In genomic region chr12:22935501-22935900, GRCh38 we compare ENCODE assay signal across 13 cellular contexts.
DNase-seq lines count a peak whose midpoint lies in the region; ATAC-seq, FAIRE-seq and TF ChIP-seq lines count a peak whose summit lies in the region.
"Had no signal": no experiment of that assay in that cellular context is flagged by ENCODE, and none has a peak within 500 bp of the region (broad histone marks: within the 10 kb centered on the region; RNA-seq: fewer than 3 reads in every experiment).

No MANE protein-coding gene starts in this region.

- no peaks in the 10 kb centered on the region for H3F3A ChIP-seq in smooth muscle cell (ENCODE audit: low read depth)

- H3K9ac ChIP-seq in H1 (replicated peaks in 1 of 4; ENCODE audit: extremely low read depth in 1 of 4, low read depth in 3 of 4, low read length in 3 of 4): no peak overlapping the region
- no peak overlapping the region for H3K9ac ChIP-seq in smooth muscle cell (ENCODE audit: low read depth)

- no peak overlapping the region for H3K4ac ChIP-seq in H1 (replicated peaks; ENCODE audit: insufficient read length, low read depth, low read length)

- H3K18ac ChIP-seq in H1 (ENCODE audit: extremely low read depth, low read length): no peak overlapping the region

- H3K23ac ChIP-seq in H1 (ENCODE audit: insufficient read length): no peak overlapping the region

- no peak overlapping the region for H4K5ac ChIP-seq in H1 (ENCODE audit: insufficient read length, low read depth, low read length)

- no peak overlapping the region for H2BK20ac ChIP-seq in H1 (ENCODE audit: low read length)

- H3K9me3 ChIP-seq in SJSA1 (replicated peaks) (no peaks in the 10 kb centered on the region), H1 (ENCODE audit: insufficient read depth in 2 of 2, low read depth in 1 of 2, low read length in 1 of 2) (no peaks in the 10 kb centered on the region), smooth muscle cell (replicated peaks; ENCODE audit: low read depth) (no peaks in the 10 kb centered on the region)
- H3K9me3 ChIP-seq: sigmoid colon had no signal

- no peaks in the 10 kb centered on the region for H3K36me3 ChIP-seq in SJSA1
- H3K36me3 ChIP-seq in H1 (ENCODE audit: control insufficient read depth in 2 of 4, insufficient read depth in 4 of 4, low read length in 3 of 4): no peaks in the 10 kb centered on the region
- no peaks in the 10 kb centered on the region for H3K36me3 ChIP-seq in smooth muscle cell (ENCODE audit: low read depth)
- H3K36me3 ChIP-seq: sigmoid colon had no signal

- peak overlapping the region; percentile 17 for H3K4me3 ChIP-seq in SJSA1
- H3K4me3 ChIP-seq in H1 (ENCODE audit: extremely low read depth in 1 of 4, insufficient read depth in 2 of 4, low read depth in 3 of 4, low read length in 4 of 4): no peak overlapping the region
- H3K4me3 ChIP-seq in smooth muscle cell: peak overlapping the region; percentile 15
- H3K4me3 ChIP-seq: sigmoid colon had no signal

- H3K14ac ChIP-seq in H1 (ENCODE audit: insufficient read length): no peak overlapping the region

- no peak overlapping the region for H2AFZ ChIP-seq in H1 (ENCODE audit: low read length)
- no peak overlapping the region for H2AFZ ChIP-seq in smooth muscle cell (ENCODE audit: low read depth)

- no peak overlapping the region for H3K56ac ChIP-seq in H1 (replicated peaks; ENCODE audit: insufficient read length, low read depth, low read length)

- H2AK5ac ChIP-seq in H1 (ENCODE audit: low read depth, low read length): no peak overlapping the region

- TF ChIP-seq EP300 in H1 (IDR thresholded peaks at IDR 0.05; ENCODE audit: borderline replicate concordance in 1 of 2, low read depth in 2 of 2, low read length in 2 of 2): no peak

- no peaks in the 10 kb centered on the region for H3K4me1 ChIP-seq in SJSA1 (replicated peaks)
- H3K4me1 ChIP-seq in H1 (replicated peaks in 1 of 4; ENCODE audit: control insufficient read depth in 3 of 4, insufficient read depth in 4 of 4, low read length in 3 of 4): peaks cover 0 to 6% (median 2%) of the 10 kb centered on the region in 4 experiments; a peak in 2 of 7 replicates
- H3K4me1 ChIP-seq in smooth muscle cell (ENCODE audit: low read depth): no peaks in the 10 kb centered on the region
- H3K4me1 ChIP-seq: sigmoid colon had no signal

- H3K27me3 ChIP-seq in SJSA1 (replicated peaks) (no peaks in the 10 kb centered on the region; the same call in 1 of the 2 replicates), H1 (replicated peaks in 1 of 4; ENCODE audit: control insufficient read depth in 3 of 4, extremely low read depth in 1 of 4, insufficient read depth in 3 of 4, low read length in 3 of 4) (no peaks in the 10 kb centered on the region), smooth muscle cell (ENCODE audit: low read depth) (no peaks in the 10 kb centered on the region)
- H3K27me3 ChIP-seq: sigmoid colon had no signal

- no peaks in the 10 kb centered on the region for H3K79me1 ChIP-seq in H1 (ENCODE audit: low read depth, low read length)

- FAIRE-seq in H1 (lab: Jason Lieb, UNC): no peak

- TF ChIP-seq CTCF in H1 (IDR thresholded peaks at IDR 0.05; ENCODE audit: control extremely low read depth in 1 of 3, insufficient read depth in 1 of 3, low read depth in 1 of 3, low read length in 3 of 3): no peak
- no peak for TF ChIP-seq CTCF in smooth muscle cell (IDR thresholded peaks at IDR 0.05; ENCODE audit: borderline replicate concordance, insufficient read depth, poor library complexity, severe bottlenecking)

- H3K4me2 ChIP-seq in H1 (ENCODE audit: insufficient read depth in 1 of 2, low read depth in 2 of 2, low read length in 2 of 2): no peak overlapping the region
- peak overlapping the region; percentile 62 for H3K4me2 ChIP-seq in smooth muscle cell

- H3K79me2 ChIP-seq in H1 (ENCODE audit: control insufficient read depth in 1 of 2, insufficient read depth in 2 of 2, low read length in 2 of 2) (no peaks in the 10 kb centered on the region), smooth muscle cell (ENCODE audit: low read depth) (no peaks in the 10 kb centered on the region)

- no peak for ATAC-seq in GM21515 (IDR thresholded peaks at IDR 0.05; ENCODE audit: unreplicated experiment)

- DNase-seq in HEK293T (ENCODE audit: extremely low spot score): peak; percentile 14
- no peak for DNase-seq in SJSA1 (ENCODE audit: low read depth in 1 of 2, low spot score in 2 of 2)
- DNase-seq in H1 (ENCODE audit: low read depth in 1 of 2, low spot score in 2 of 2): no peak
- no peak for DNase-seq in smooth muscle cell (lab: John Stamatoyannopoulos, UW; ENCODE audit: unreplicated experiment)
- no peak for DNase-seq in T-helper 9 cell
- no peak for DNase-seq in D341Med (ENCODE audit: low spot score)
- DNase-seq: activated T-cell treated with anti-CD3 and anti-CD28 coated beads, Interleukin-2, amount 50 U/mL, for 1 hour; CD4-positive, alpha-beta T cell; NCI-H1105; SHP77; sigmoid colon; stimulated activated CD4-positive, alpha-beta T cell treated with anti-CD3 and anti-CD28 coated beads, Interleukin-2, amount 100 ng/mL, for 48 hours had no signal

- no peak overlapping the region for H2BK5ac ChIP-seq in H1 (ENCODE audit: low read depth, low read length)

- CTCF ChIA-PET in HEK293T (lab: Yijun Ruan, JAX): interaction anchor here (1.4 kb wide), 1 partner anchor 13 kb away, joined by 3 read pairs; no protein-coding TSS in a partner anchor
- CTCF ChIA-PET in H1 (lab: Charles Lee; ENCODE audit: partially characterized antibody): interaction anchor here (1.0 to 1.4 kb wide), 3 partner anchors 16 to 58 kb away, joined by 3 to 4 read pairs (median 3); no protein-coding TSS in a partner anchor

- H3K27ac ChIP-seq in SJSA1: no peak overlapping the region
- H3K27ac ChIP-seq in H1 (ENCODE audit: low read depth, low read length): no peak overlapping the region
- no peak overlapping the region for H3K27ac ChIP-seq in smooth muscle cell (ENCODE audit: low read depth)
- H3K27ac ChIP-seq: sigmoid colon had no signal

- no peak for TF ChIP-seq RAD21 in H1 (IDR thresholded peaks at IDR 0.05 in 1 of 2, conservative IDR thresholded peaks at IDR 0.05 in 1 of 2; ENCODE audit: low read depth in 2 of 2, low read length in 2 of 2)

- no peak overlapping the region for H2BK120ac ChIP-seq in H1 (replicated peaks; ENCODE audit: low read depth, low read length)

- H4K8ac ChIP-seq in H1 (ENCODE audit: extremely low read depth, insufficient read depth, low read length): no peak overlapping the region

- POLR2A ChIA-PET in HEK293T (lab: Yijun Ruan, JAX) (no interaction called here), H1 (lab: Charles Lee; ENCODE audit: partially characterized antibody) (no interaction called here)

- no peak overlapping the region for H2BK15ac ChIP-seq in H1 (ENCODE audit: low read length)

- no peak for TF ChIP-seq POLR2A in H1 (IDR thresholded peaks at IDR 0.05; ENCODE audit: control extremely low read depth in 1 of 2, low read depth in 2 of 2, low read length in 2 of 2)

- peak overlapping the region; percentile 47 for H4K91ac ChIP-seq in H1 (replicated peaks; ENCODE audit: insufficient read length, low read length)

- H4K20me1 ChIP-seq in H1 (replicated peaks in 1 of 2; ENCODE audit: control insufficient read depth in 1 of 2, insufficient read depth in 2 of 2, low read length in 2 of 2) (no peaks in the 10 kb centered on the region), smooth muscle cell (ENCODE audit: low read depth) (no peaks in the 10 kb centered on the region)

- no peak overlapping the region for H2BK12ac ChIP-seq in H1 (ENCODE audit: low read depth, low read length)

- WGBS in H1 (ENCODE audit: extremely low coverage in 1 of 2, insufficient coverage in 1 of 2, insufficient read length in 1 of 2, insufficient replicate concordance in 2 of 2, low coverage in 1 of 2, low lambda C conversion rate in 2 of 2, missing lambda C conversion rate in 1 of 2), 2 experiments: 75% methylated on average over 4 of the region's 7 CpGs; no CpG with 5 or more reads in 1 of the 2 experiments
- 68% methylated on average over 7 of the region's 7 CpGs for WGBS in smooth muscle cell (ENCODE audit: low lambda C conversion rate)

- H3K23me2 ChIP-seq in H1 (ENCODE audit: low read depth, low read length): no peaks in the 10 kb centered on the region

TF ChIP-seq in HEK293T, 16 proteins besides CTCF, POLR2A, EP300 and RAD21:
- no peak for TF ChIP-seq FOXM1 (IDR thresholded peaks at IDR 0.05; ENCODE audit: borderline replicate concordance)
- no peak for TF ChIP-seq PKNOX1 (IDR thresholded peaks at IDR 0.05)
- no peak for TF ChIP-seq FOXK2 (IDR thresholded peaks at IDR 0.05)
- no peak for TF ChIP-seq HDGF (IDR thresholded peaks at IDR 0.05; ENCODE audit: borderline replicate concordance)
- TF ChIP-seq FOXA1 (IDR thresholded peaks at IDR 0.05): no peak
- no peak for TF ChIP-seq CTBP1 (IDR thresholded peaks at IDR 0.05; ENCODE audit: borderline replicate concordance)
- no peak for TF ChIP-seq LEF1 (IDR thresholded peaks at IDR 0.05; ENCODE audit: borderline replicate concordance)
TF ChIP-seq in HEK293T: peak in this region for 0.

TF ChIP-seq in H1, 55 proteins besides CTCF, POLR2A, EP300 and RAD21:
- TF ChIP-seq HDAC2 (IDR thresholded peaks at IDR 0.05; ENCODE audit: borderline replicate concordance in 1 of 2, low read depth in 2 of 2, low read length in 2 of 2): no peak
- no peak for TF ChIP-seq POLR2AphosphoS5 (IDR thresholded peaks at IDR 0.05; ENCODE audit: low read depth, low read length)
- TF ChIP-seq KDM1A (IDR thresholded peaks at IDR 0.05; ENCODE audit: borderline replicate concordance, low read length): no peak
- TF ChIP-seq CREB1 (IDR thresholded peaks at IDR 0.05): no peak
- no peak for TF ChIP-seq TAF1 (IDR thresholded peaks at IDR 0.05; ENCODE audit: low read depth, low read length)
- TF ChIP-seq YY1 (IDR thresholded peaks at IDR 0.05; ENCODE audit: low read depth, low read length): no peak
- TF ChIP-seq ASH2L (IDR thresholded peaks at IDR 0.05; ENCODE audit: low read length): no peak
- TF ChIP-seq RFX5 (IDR thresholded peaks at IDR 0.05; ENCODE audit: borderline replicate concordance, low read depth, low read length): no peak
- no peak for TF ChIP-seq NRF1 (IDR thresholded peaks at IDR 0.05; ENCODE audit: low read depth, low read length)
- TF ChIP-seq SP4 (IDR thresholded peaks at IDR 0.05; ENCODE audit: low read length): no peak
- TF ChIP-seq TAF7 (optimal IDR thresholded peaks at IDR 0.05; ENCODE audit: borderline replicate concordance, low read depth, low read length): no peak
- TF ChIP-seq KDM4A (IDR thresholded peaks at IDR 0.05; ENCODE audit: low read depth, low read length, severe bottlenecking): no peak
- no peak for TF ChIP-seq ZNF274 (IDR thresholded peaks at IDR 0.05; ENCODE audit: borderline replicate concordance, extremely low read depth, low read length)
TF ChIP-seq in H1: peak in this region for 0.

Comparison
In these comparisons a context has a peak if more than half of its experiments do, and no peak if none do; other contexts are left out.
1. H3K4me3 ChIP-seq: peak in SJSA1 (single experiment) and smooth muscle cell (single experiment); none in H1 (0 of 4).